Comparison of ENCODE assay signal across 8 cellular contexts in genomic region chr7:129950191-129950940, GRCh38.
A peak's percentile ranks its signal among the peaks of the same experiment; 100 is the strongest.
DNase-seq lines count a peak whose midpoint lies in the region; FAIRE-seq and TF ChIP-seq lines count a peak whose summit lies in the region.

No MANE protein-coding gene starts in this region.

- peaks cover 8 to 21% of the 10 kb centered on the region in 2 donors for H3K4me1 ChIP-seq in muscle layer of duodenum (ENCODE audit: control insufficient read depth in 1 of 2, insufficient read depth in 2 of 2, low read length in 2 of 2)

- no peaks in the 10 kb centered on the region for H3K9me3 ChIP-seq in muscle layer of duodenum (ENCODE audit: control insufficient read depth in 1 of 2, low read length in 2 of 2)

- no peaks in the 10 kb centered on the region for H3K27me3 ChIP-seq in HL-60 (ENCODE audit: insufficient read depth, poor library complexity, severe bottlenecking)
- H3K27me3 ChIP-seq in muscle layer of duodenum (ENCODE audit: low read depth, low read length), result no peaks in the 10 kb centered on the region

- H3K36me3 ChIP-seq in muscle layer of duodenum (ENCODE audit: control insufficient read depth in 1 of 2, insufficient read depth in 2 of 2, low read length in 2 of 2), result peaks cover 0 to 11% of the 10 kb centered on the region in 2 donors

- H3K4me3 ChIP-seq in HL-60 (replicated peaks; ENCODE audit: insufficient read depth, low read length) (peak overlapping the region; percentile 84), muscle layer of duodenum (ENCODE audit: low read depth in 1 of 2, low read length in 2 of 2) (peak overlapping the region; percentile 77 to 96)

- no peak for TF ChIP-seq CTCF in HL-60 (IDR thresholded peaks at IDR 0.05; ENCODE audit: insufficient read depth, low read length)

- H3K27ac ChIP-seq in HL-60 (replicated peaks), result no peak overlapping the region; the same call in 1 of the 2 replicates
- peak overlapping the region; percentile 85 for H3K27ac ChIP-seq in cingulate gyrus (ENCODE audit: low read depth, low read length)
- peak overlapping the region; percentile 97 for H3K27ac ChIP-seq in muscle layer of duodenum (ENCODE audit: low read length)

- no peak for FAIRE-seq in urothelium cell line (lab: Jason Lieb, UNC)

- DNase-seq in SIG-M5 treated with dmso at 0.1 percent for 504 hours (lab: John Stamatoyannopoulos, UW; ENCODE audit: unreplicated experiment) (peak; percentile 72), SIG-M5 (lab: John Stamatoyannopoulos, UW) (no peak), HL-60 (ENCODE audit: low read depth in 1 of 2, low spot score in 1 of 2) (no peak), GF-D8 (lab: John Stamatoyannopoulos, UW) (no peak), urothelium cell line (ENCODE audit: low spot score) (no peak), activated gamma-delta T cell (lab: John Stamatoyannopoulos, UW) (no peak)
